ENCODE assay signal across 8 cellular contexts in the genomic region with DNA sequence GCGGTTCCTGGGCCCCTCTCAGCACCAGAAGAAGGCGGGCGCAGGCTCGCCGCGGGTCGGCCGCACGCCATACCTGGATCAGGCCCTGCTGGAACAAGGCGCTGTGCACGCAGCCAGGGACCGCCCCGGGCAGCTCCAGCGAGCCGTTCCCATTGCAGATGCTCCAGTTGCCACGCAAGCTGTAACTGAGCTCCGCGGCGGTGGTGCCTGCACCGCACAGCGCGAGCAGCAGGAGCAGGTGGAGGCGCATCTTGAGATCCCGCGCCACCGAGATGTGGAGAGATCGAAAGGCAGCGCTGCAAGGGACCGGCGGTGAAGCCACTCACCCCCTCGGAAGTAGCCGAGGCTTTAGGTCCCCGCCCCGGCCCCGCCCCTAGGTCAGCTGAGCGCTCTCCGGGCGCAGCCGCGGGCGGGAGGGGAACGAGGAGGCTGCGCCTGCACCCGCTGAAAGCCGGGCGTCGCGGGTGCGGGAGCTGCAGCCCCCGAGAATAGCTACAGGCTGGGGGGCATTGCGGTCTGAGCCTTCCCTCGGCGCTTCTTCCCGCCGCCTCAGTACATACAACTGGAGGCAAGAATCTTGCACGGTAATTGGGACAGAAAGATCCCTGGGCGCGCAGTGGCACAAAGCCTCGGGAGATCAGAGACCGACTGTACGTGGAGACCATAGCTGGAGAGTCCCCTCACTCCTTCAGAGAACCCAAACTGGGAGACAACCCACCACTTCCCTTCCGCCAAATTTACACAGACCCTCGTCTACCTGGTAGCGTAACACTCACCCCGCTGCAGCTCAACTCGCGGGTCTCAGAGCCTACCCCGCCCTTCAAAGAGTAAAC. TPM values are rescaled to one million over a fixed set of nuclear protein-coding genes. Genes with fewer than 3 reads are reported as not detected.
A peak's percentile ranks its signal among the peaks of the same experiment; 100 is the strongest.
DNase-seq lines count a peak whose midpoint lies in the region; ATAC-seq and TF ChIP-seq lines count a peak whose summit lies in the region.

A gene (minus strand): TSS at position 324 of the 833 bp plus-strand sequence. CDS start 74 bp downstream, at position 250.

- H3K27me3 ChIP-seq in BLaER1 (peaks cover 11% of the 10 kb centered on the region; the same call in 1 of the 2 replicates), colonic mucosa (no peaks in the 10 kb centered on the region)

- H3K4me3 ChIP-seq in BLaER1: peak within 1 kb of the TSS; percentile 85
- peak within 1 kb of the TSS; percentile 80 for H3K4me3 ChIP-seq in colonic mucosa

- no peaks in the 10 kb centered on the region; the same call in 1 of the 2 replicates for H3K36me3 ChIP-seq in BLaER1
- no peaks in the 10 kb centered on the region for H3K36me3 ChIP-seq in colonic mucosa

- H4K20me1 ChIP-seq in BLaER1: peaks cover 32% of the 10 kb centered on the region

- H3K9ac ChIP-seq in BLaER1 (peak within 1 kb of the TSS; percentile 83), colonic mucosa (ENCODE audit: low read depth in 2 of 2, low read length in 2 of 2) (peak within 1 kb of the TSS; percentile 69 to 80)

- H3K4me2 ChIP-seq in BLaER1: peak within 1 kb of the TSS; percentile 91

- ATAC-seq in HG03442 (IDR thresholded peaks at IDR 0.05; ENCODE audit: unreplicated experiment) (peak; percentile 91), left lobe of liver (peak; percentile 95)

- DNase-seq in GM19240 (ENCODE audit: insufficient read length, low spot score): peak; percentile 91
- DNase-seq in NCI-H526 (lab: John Stamatoyannopoulos, UW): peak; percentile 57 to 85
- DNase-seq in activated CD4-positive, alpha-beta T cell treated with anti-CD3 and anti-CD28 coated beads for 4 hours: peak; percentile 76 to 78
- peak; percentile 92 for DNase-seq in colonic mucosa
- DNase-seq in left lobe of liver (ENCODE audit: low spot score): peak; percentile 89
- DNase-seq in stimulated activated CD4-positive, alpha-beta T cell treated with anti-CD3 and anti-CD28 coated beads, Interleukin-2, amount 100 ng/mL, for 24 hours: peak; percentile 86 to 88

- H3K4me1 ChIP-seq in BLaER1 (peaks cover 18% of the 10 kb centered on the region), colonic mucosa (no peaks in the 10 kb centered on the region)

- peak within 1 kb of the TSS; percentile 75 for H3K27ac ChIP-seq in BLaER1
- peak within 1 kb of the TSS; percentile 82 for H3K27ac ChIP-seq in colonic mucosa

- intact Hi-C loops in colonic mucosa (cut with DNase I): no loop called here

- H3K9me3 ChIP-seq in BLaER1 (peaks cover 9% of the 10 kb centered on the region; the same call in 1 of the 2 replicates), colonic mucosa (no peaks in the 10 kb centered on the region)

- TF ChIP-seq CTCF in colonic mucosa (IDR thresholded peaks at IDR 0.05): no peak

RNA-seq across cellular contexts. Expression of the gene that starts here (rescaled TPM):
- 10 to 100 TPM; 16.3 to 21.8 TPM for total RNA-seq in colonic mucosa
- total RNA-seq in left lobe of liver: 10.6 TPM

Comparison
In these comparisons a context has a peak if more than half of its experiments do, and no peak if none do; other contexts are left out.
1. Peak in every context shown above with its lines: DNase-seq, ATAC-seq, H3K4me3 ChIP-seq and H3K27ac ChIP-seq.